1 cellular context compared by ENCODE assay signal in genomic region chr17:48997103-48997826, GRCh38.
TF ChIP-seq lines count a peak whose summit lies in the region.

TSS of gene IGF2BP1 (plus strand) at chr17:48997385. CDS start at chr17:48997746, 361 bp downstream.

TF ChIP-seq in K562, 482 proteins besides CTCF, POLR2A, EP300 and RAD21 (continued from another document and continues in another):
- TF ChIP-seq RREB1 (CRISPR knock-in tag; IDR thresholded peaks at IDR 0.05) = no peak
- no peak for TF ChIP-seq PPARD (CRISPR knock-in tag; IDR thresholded peaks at IDR 0.05)
- no peak for TF ChIP-seq PATZ1 (CRISPR knock-in tag; IDR thresholded peaks at IDR 0.05; ENCODE audit: borderline replicate concordance)
- no peak for TF ChIP-seq MIER1 (IDR thresholded peaks at IDR 0.05; ENCODE audit: low read depth)
- TF ChIP-seq E4F1 (CRISPR knock-in tag; IDR thresholded peaks at IDR 0.05; ENCODE audit: borderline replicate concordance) = no peak
- TF ChIP-seq ZNF589 (CRISPR knock-in tag; IDR thresholded peaks at IDR 0.05; ENCODE audit: low read depth) = no peak
- no peak for TF ChIP-seq ZNF143 (CRISPR knock-in tag; IDR thresholded peaks at IDR 0.05)
- no peak for TF ChIP-seq SMARCA5 (IDR thresholded peaks at IDR 0.05)
- TF ChIP-seq ZNF197 (CRISPR knock-in tag; IDR thresholded peaks at IDR 0.05; ENCODE audit: low read depth) = no peak
- TF ChIP-seq, protein P1, sequence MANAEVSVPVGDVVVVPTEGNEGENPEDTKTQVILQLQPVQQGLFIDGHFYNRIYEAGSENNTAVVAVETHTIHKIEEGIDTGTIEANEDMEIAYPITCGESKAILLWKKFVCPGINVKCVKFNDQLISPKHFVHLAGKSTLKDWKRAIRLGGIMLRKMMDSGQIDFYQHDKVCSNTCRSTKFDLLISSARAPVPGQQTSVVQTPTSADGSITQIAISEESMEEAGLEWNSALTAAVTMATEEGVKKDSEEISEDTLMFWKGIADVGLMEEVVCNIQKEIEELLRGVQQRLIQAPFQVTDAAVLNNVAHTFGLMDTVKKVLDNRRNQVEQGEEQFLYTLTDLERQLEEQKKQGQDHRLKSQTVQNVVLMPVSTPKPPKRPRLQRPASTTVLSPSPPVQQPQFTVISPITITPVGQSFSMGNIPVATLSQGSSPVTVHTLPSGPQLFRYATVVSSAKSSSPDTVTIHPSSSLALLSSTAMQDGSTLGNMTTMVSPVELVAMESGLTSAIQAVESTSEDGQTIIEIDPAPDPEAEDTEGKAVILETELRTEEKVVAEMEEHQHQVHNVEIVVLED (CRISPR knock-in tag; IDR thresholded peaks at IDR 0.05) = no peak
- TF ChIP-seq PRPF4 (IDR thresholded peaks at IDR 0.05; ENCODE audit: insufficient read depth, low read depth, low read length, poor library complexity, severe bottlenecking) = no peak
- no peak for TF ChIP-seq ZKSCAN1 (IDR thresholded peaks at IDR 0.05; ENCODE audit: low read depth, low read length)
- TF ChIP-seq, protein P2, sequence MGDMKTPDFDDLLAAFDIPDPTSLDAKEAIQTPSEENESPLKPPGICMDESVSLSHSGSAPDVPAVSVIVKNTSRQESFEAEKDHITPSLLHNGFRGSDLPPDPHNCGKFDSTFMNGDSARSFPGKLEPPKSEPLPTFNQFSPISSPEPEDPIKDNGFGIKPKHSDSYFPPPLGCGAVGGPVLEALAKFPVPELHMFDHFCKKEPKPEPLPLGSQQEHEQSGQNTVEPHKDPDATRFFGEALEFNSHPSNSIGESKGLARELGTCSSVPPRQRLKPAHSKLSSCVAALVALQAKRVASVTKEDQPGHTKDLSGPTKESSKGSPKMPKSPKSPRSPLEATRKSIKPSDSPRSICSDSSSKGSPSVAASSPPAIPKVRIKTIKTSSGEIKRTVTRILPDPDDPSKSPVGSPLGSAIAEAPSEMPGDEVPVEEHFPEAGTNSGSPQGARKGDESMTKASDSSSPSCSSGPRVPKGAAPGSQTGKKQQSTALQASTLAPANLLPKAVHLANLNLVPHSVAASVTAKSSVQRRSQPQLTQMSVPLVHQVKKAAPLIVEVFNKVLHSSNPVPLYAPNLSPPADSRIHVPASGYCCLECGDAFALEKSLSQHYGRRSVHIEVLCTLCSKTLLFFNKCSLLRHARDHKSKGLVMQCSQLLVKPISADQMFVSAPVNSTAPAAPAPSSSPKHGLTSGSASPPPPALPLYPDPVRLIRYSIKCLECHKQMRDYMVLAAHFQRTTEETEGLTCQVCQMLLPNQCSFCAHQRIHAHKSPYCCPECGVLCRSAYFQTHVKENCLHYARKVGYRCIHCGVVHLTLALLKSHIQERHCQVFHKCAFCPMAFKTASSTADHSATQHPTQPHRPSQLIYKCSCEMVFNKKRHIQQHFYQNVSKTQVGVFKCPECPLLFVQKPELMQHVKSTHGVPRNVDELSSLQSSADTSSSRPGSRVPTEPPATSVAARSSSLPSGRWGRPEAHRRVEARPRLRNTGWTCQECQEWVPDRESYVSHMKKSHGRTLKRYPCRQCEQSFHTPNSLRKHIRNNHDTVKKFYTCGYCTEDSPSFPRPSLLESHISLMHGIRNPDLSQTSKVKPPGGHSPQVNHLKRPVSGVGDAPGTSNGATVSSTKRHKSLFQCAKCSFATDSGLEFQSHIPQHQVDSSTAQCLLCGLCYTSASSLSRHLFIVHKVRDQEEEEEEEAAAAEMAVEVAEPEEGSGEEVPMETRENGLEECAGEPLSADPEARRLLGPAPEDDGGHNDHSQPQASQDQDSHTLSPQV (IDR thresholded peaks at IDR 0.05) = no peak
- TF ChIP-seq, protein P3, sequence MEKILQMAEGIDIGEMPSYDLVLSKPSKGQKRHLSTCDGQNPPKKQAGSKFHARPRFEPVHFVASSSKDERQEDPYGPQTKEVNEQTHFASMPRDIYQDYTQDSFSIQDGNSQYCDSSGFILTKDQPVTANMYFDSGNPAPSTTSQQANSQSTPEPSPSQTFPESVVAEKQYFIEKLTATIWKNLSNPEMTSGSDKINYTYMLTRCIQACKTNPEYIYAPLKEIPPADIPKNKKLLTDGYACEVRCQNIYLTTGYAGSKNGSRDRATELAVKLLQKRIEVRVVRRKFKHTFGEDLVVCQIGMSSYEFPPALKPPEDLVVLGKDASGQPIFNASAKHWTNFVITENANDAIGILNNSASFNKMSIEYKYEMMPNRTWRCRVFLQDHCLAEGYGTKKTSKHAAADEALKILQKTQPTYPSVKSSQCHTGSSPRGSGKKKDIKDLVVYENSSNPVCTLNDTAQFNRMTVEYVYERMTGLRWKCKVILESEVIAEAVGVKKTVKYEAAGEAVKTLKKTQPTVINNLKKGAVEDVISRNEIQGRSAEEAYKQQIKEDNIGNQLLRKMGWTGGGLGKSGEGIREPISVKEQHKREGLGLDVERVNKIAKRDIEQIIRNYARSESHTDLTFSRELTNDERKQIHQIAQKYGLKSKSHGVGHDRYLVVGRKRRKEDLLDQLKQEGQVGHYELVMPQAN (IDR thresholded peaks at IDR 0.05; ENCODE audit: borderline replicate concordance) = no peak; the same call in 1 of the 2 replicates
- TF ChIP-seq KLF6 (CRISPR knock-in tag; IDR thresholded peaks at IDR 0.05; ENCODE audit: borderline replicate concordance) = no peak
- TF ChIP-seq CAMTA2 (CRISPR knock-in tag; conservative IDR thresholded peaks at IDR 0.05) = no peak
- TF ChIP-seq, protein P4, sequence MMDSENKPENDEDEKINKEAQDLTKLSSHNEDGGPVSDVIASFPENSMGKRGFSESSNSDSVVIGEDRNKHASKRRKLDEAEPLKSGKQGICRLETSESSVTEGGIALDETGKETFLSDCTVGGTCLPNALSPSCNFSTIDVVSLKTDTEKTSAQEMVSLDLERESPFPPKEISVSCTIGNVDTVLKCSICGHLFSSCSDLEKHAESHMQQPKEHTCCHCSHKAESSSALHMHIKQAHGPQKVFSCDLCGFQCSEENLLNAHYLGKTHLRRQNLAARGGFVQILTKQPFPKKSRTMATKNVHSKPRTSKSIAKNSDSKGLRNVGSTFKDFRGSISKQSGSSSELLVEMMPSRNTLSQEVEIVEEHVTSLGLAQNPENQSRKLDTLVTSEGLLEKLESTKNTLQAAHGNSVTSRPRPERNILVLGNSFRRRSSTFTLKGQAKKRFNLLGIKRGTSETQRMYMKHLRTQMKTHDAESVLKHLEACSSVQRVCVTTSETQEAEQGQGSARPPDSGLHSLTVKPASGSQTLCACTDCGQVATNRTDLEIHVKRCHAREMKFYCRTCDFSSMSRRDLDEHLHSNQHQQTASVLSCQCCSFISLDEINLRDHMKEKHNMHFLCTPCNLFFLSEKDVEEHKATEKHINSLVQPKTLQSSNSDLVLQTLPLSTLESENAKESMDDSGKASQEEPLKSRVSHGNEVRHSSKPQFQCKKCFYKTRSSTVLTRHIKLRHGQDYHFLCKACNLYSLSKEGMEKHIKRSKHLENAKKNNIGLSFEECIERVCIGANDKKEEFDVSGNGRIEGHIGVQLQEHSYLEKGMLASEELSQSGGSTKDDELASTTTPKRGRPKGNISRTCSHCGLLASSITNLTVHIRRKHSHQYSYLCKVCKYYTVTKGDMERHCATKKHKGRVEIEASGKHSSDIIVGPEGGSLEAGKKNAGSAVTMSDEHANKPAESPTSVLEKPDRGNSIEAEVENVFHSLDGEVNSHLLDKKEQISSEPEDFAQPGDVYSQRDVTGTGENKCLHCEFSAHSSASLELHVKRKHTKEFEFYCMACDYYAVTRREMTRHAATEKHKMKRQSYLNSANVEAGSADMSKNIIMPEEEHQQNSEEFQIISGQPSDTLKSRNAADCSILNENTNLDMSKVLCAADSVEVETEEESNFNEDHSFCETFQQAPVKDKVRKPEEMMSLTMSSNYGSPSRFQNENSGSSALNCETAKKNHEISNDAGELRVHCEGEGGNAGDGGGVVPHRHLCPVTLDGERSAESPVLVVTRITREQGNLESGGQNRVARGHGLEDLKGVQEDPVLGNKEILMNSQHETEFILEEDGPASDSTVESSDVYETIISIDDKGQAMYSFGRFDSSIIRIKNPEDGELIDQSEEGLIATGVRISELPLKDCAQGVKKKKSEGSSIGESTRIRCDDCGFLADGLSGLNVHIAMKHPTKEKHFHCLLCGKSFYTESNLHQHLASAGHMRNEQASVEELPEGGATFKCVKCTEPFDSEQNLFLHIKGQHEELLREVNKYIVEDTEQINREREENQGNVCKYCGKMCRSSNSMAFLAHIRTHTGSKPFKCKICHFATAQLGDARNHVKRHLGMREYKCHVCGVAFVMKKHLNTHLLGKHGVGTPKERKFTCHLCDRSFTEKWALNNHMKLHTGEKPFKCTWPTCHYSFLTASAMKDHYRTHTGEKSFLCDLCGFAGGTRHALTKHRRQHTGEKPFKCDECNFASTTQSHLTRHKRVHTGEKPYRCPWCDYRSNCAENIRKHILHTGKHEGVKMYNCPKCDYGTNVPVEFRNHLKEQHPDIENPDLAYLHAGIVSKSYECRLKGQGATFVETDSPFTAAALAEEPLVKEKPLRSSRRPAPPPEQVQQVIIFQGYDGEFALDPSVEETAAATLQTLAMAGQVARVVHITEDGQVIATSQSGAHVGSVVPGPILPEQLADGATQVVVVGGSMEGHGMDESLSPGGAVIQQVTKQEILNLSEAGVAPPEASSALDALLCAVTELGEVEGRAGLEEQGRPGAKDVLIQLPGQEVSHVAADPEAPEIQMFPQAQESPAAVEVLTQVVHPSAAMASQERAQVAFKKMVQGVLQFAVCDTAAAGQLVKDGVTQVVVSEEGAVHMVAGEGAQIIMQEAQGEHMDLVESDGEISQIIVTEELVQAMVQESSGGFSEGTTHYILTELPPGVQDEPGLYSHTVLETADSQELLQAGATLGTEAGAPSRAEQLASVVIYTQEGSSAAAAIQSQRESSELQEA (IDR thresholded peaks at IDR 0.05; ENCODE audit: low read depth) = no peak
